ENCODE assay signal across 13 cellular contexts in the genomic region with DNA sequence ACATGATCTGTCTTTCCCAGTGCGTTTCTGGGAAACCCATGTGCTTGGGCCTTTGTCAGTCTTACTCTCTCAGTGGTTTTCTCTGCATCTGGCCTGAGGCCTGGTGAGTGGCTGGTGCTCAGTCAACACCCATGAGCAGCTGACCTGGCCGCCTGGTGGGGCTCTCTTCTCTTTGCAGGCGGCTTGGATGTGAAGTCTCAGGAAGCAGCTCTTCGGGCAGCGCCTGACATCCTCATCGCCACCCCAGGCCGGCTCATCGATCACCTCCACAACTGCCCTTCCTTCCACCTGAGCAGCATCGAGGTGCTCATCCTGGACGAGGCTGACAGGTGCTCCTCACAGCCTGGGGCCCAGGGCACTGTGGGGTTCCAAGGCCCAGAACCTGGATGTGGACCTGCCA. TPM values are rescaled to one million over a fixed set of nuclear protein-coding genes. Genes with fewer than 3 reads are reported as not detected.
DNase-seq lines count a peak whose midpoint lies in the region; ATAC-seq and TF ChIP-seq lines count a peak whose summit lies in the region.
"Had no signal": no experiment of that assay in that cellular context is flagged by ENCODE, and none has a peak within 500 bp of the region (broad histone marks: within the 10 kb centered on the region; RNA-seq: fewer than 3 reads in every experiment).

No MANE protein-coding gene starts in this region.

- no peak for TF ChIP-seq POLR2A in breast epithelium (IDR thresholded peaks at IDR 0.05)

- H3K36me3 Mint-ChIP-seq in stimulated activated effector memory CD8-positive, alpha-beta T cell treated with anti-CD3 and anti-CD28 coated beads, Interleukin-12 subunit alpha, Interleukin-12 subunit beta, amount 100 ng/mL, for 72 hours: peaks cover 100% of the 10 kb centered on the region

- no peaks in the 10 kb centered on the region for H3K4me1 ChIP-seq in breast epithelium

- no peaks in the 10 kb centered on the region for H3K27me3 ChIP-seq in breast epithelium
- H3K27me3 ChIP-seq: cardiac muscle cell had no signal

- H3K9me3 ChIP-seq in breast epithelium: no peaks in the 10 kb centered on the region

- ATAC-seq in stimulated activated effector memory CD8-positive, alpha-beta T cell treated with anti-CD3 and anti-CD28 coated beads, Interleukin-12 subunit alpha, Interleukin-12 subunit beta, amount 100 ng/mL, for 72 hours: no peak

- H3K4me3 Mint-ChIP-seq in stimulated activated effector memory CD8-positive, alpha-beta T cell treated with anti-CD3 and anti-CD28 coated beads, Interleukin-12 subunit alpha, Interleukin-12 subunit beta, amount 100 ng/mL, for 72 hours: no peak overlapping the region
- H3K4me3 Mint-ChIP-seq: neural crest cell had no signal

- H3K27ac ChIP-seq in breast epithelium: peak overlapping the region; percentile 6 to 67
- H3K27ac ChIP-seq: cardiac muscle cell had no signal

- H3K36me3 ChIP-seq in breast epithelium: peaks cover 21% of the 10 kb centered on the region

- peaks cover 17% of the 10 kb centered on the region for H3K4me1 Mint-ChIP-seq in stimulated activated effector memory CD8-positive, alpha-beta T cell treated with anti-CD3 and anti-CD28 coated beads, Interleukin-12 subunit alpha, Interleukin-12 subunit beta, amount 100 ng/mL, for 72 hours
- H3K4me1 Mint-ChIP-seq: neural crest cell had no signal

- peak overlapping the region; percentile 82 for H3K27ac Mint-ChIP-seq in stimulated activated effector memory CD8-positive, alpha-beta T cell treated with anti-CD3 and anti-CD28 coated beads, Interleukin-12 subunit alpha, Interleukin-12 subunit beta, amount 100 ng/mL, for 72 hours

- TF ChIP-seq CTCF in breast epithelium (IDR thresholded peaks at IDR 0.05): no peak

- DNase-seq in NCI-H146 (lab: John Stamatoyannopoulos, UW) (peak; percentile 25), NCI-H146 treated with DMSO at 0.1 percent for 48 hours (lab: John Stamatoyannopoulos, UW; ENCODE audit: unreplicated experiment) (no peak), NCI-H345 treated with DMSO at 0.1 percent for 48 hours (lab: John Stamatoyannopoulos, UW; ENCODE audit: unreplicated experiment) (peak; percentile 13), breast epithelium (ENCODE audit: low spot score in 2 of 2) (no peak), ureter (ENCODE audit: low spot score) (no peak), COLO829 (ENCODE audit: low spot score) (no peak), glomerular visceral epithelial cell (ENCODE audit: extremely low spot score) (no peak)
- DNase-seq in stimulated activated effector memory CD8-positive, alpha-beta T cell treated with anti-CD3 and anti-CD28 coated beads, Interleukin-12 subunit alpha, Interleukin-12 subunit beta, amount 100 ng/mL, for 72 hours (ENCODE audit: low spot score in 2 of 2): no peak
- DNase-seq: activated naive CD4-positive, alpha-beta T cell treated with anti-CD3 and anti-CD28 coated beads, Interleukin-2, amount 50 U/mL, for 16 hours; COR-L47; kidney glomerular epithelial cell had no signal

- no peaks in the 10 kb centered on the region for H3K9me3 Mint-ChIP-seq in stimulated activated effector memory CD8-positive, alpha-beta T cell treated with anti-CD3 and anti-CD28 coated beads, Interleukin-12 subunit alpha, Interleukin-12 subunit beta, amount 100 ng/mL, for 72 hours
- H3K9me3 Mint-ChIP-seq: neural crest cell had no signal

- H3K4me3 ChIP-seq in breast epithelium: no peak overlapping the region
- H3K4me3 ChIP-seq: cardiac muscle cell had no signal

- intact Hi-C loops in breast epithelium (cut with DNase I; ENCODE audit: low total_unique reads): loop anchor here (10.0 kb wide), 1 partner anchor 1985 kb away; no protein-coding TSS in a partner anchor

RNA-seq across cellular contexts. Expression of gene DDX27, which starts 10.8 kb away (rescaled TPM):
- total RNA-seq in breast epithelium (10 to 100 TPM; 28.5 to 35.1 (median 34.8) TPM), ureter (33.2 TPM)

RNA-seq across cellular contexts. Expression of gene STAU1, which starts 41.9 kb away (rescaled TPM):
- 10 to 100 TPM; 79.8 to 85.2 (median 79.9) TPM for total RNA-seq in breast epithelium
- 88.1 TPM for total RNA-seq in ureter

RNA-seq across cellular contexts. Expression of gene ZNFX1, which starts 47.8 kb away (rescaled TPM):
- 10 to 100 TPM; 36.3 to 42.1 (median 36.7) TPM for total RNA-seq in breast epithelium
- 46.2 TPM for total RNA-seq in ureter

Comparison
In these comparisons a context has a peak if more than half of its experiments do, and no peak if none do; other contexts are left out.
1. DNase-seq: peak in NCI-H146 (single experiment) and NCI-H345 treated with DMSO at 0.1 percent for 48 hours (single experiment); none in NCI-H146 treated with DMSO at 0.1 percent for 48 hours (single experiment), breast epithelium (0 of 2), stimulated activated effector memory CD8-positive, alpha-beta T cell treated with anti-CD3 and anti-CD28 coated beads, Interleukin-12 subunit alpha, Interleukin-12 subunit beta, amount 100 ng/mL, for 72 hours (0 of 2), ureter (single experiment), COLO829 (single experiment) and glomerular visceral epithelial cell (single experiment).